In the genomic region with DNA sequence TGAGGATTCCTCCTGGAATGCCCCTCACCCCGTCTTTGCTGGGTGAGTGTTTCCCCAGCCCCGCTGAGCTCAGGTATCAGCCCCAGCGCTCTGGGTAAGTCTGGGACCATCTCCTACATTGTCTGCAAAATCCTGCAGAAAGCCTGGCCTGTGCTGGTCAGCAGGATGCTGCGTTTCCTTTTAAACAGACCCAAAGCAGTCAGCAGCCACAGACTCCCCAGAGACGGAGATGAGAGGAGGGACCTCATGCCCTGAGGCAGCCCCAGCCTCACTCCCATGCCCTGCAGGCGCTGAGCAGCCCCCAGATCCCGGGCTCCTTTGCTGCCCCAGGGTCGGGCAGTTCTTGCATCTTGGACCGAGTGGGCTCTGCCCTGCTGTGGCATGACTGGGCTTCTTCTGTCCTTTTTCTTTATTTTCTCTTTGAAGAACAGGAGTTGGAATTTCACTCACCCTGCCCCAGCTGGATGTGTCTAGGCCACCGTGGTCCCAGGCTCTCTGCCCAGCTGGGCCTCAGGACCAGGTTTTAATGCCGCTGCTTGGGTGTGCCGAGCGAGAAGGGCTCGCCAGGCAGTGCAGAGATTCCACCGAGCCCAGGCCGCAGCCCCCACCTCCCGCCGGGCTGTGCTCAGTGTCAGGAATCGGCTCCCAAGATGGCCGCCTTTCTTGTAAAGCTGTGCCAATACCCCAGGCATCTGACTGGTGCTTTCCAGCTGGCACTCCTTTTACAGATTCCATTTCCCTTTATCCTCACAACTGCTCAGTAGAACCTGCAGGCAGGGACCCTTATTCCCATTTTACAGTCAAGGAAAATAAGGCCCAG, we compare ENCODE assay signal across 10 cellular contexts. TPM values are rescaled to one million over a fixed set of nuclear protein-coding genes. Genes with fewer than 3 reads are reported as not detected.
A peak's percentile ranks its signal among the peaks of the same experiment; 100 is the strongest.
DNase-seq lines count a peak whose midpoint lies in the region; ATAC-seq, FAIRE-seq and TF ChIP-seq lines count a peak whose summit lies in the region.
"Had no signal": no experiment of that assay in that cellular context is flagged by ENCODE, and none has a peak within 500 bp of the region (broad histone marks: within the 10 kb centered on the region; RNA-seq: fewer than 3 reads in every experiment).

No MANE protein-coding gene starts in this region.

- TF ChIP-seq CTCF in SK-N-SH (IDR thresholded peaks at IDR 0.05) (no peak), pancreas (IDR thresholded peaks at IDR 0.05) (no peak), Calu3 (IDR thresholded peaks at IDR 0.05; ENCODE audit: unreplicated experiment) (no peak)

- no peak for TF ChIP-seq EP300 in SK-N-SH (IDR thresholded peaks at IDR 0.05; ENCODE audit: borderline replicate concordance in 1 of 2, low read depth in 1 of 2, low read length in 1 of 2)

- FAIRE-seq in pancreas (lab: Jason Lieb, UNC) = no peak

- peaks cover 0 to 5% (median 0%) of the 10 kb centered on the region in 11 experiments; a peak in 3 of 22 replicates for H3K9me3 ChIP-seq in BLaER1 treated with 17β-estradiol and CSF1 and Interleukin-3, amounts not matched to agents 10 nM and 100 nM (replicated peaks in 1 of 11)
- H3K9me3 ChIP-seq in SK-N-SH (no peaks in the 10 kb centered on the region), pancreas (no peaks in the 10 kb centered on the region)

- peaks cover 26% of the 10 kb centered on the region for H3K36me3 Mint-ChIP-seq in Calu3 (ENCODE audit: insufficient read depth, unreplicated experiment)

- H3K27me3 Mint-ChIP-seq in Calu3 (ENCODE audit: unreplicated experiment) = no peaks in the 10 kb centered on the region

- H3K4me1 ChIP-seq in BLaER1 treated with 17β-estradiol and CSF1 and Interleukin-3, amounts not matched to agents 10 nM and 100 nM = peaks cover 99 to 100% (median 100%) of the 10 kb centered on the region in 10 experiments
- H3K4me1 ChIP-seq in SK-N-SH (ENCODE audit: control insufficient read depth in 1 of 2, insufficient read depth in 2 of 2, low read depth in 1 of 2, low read length in 1 of 2) = peaks cover 34 to 65% of the 10 kb centered on the region in 2 experiments
- H3K4me1 ChIP-seq in pancreas = peaks cover 23 to 39% (median 26%) of the 10 kb centered on the region in 3 donors

- no peak for TF ChIP-seq RAD21 in SK-N-SH (IDR thresholded peaks at IDR 0.05; ENCODE audit: low read length)

- peak overlapping the region; percentile 79 to 97 (median 90) for H3K4me2 ChIP-seq in BLaER1 treated with 17β-estradiol and CSF1 and Interleukin-3, amounts not matched to agents 10 nM and 100 nM
- peak overlapping the region; percentile 72 for H3K4me2 ChIP-seq in SK-N-SH

- CTCF ChIA-PET in SK-N-SH (lab: Yijun Ruan, JAX) (interaction anchor here (0.6 to 12.8 kb wide), 12 partner anchors 11 to 337 kb away, joined by 3 to 403 read pairs (median 6); partner anchors contain the start of genes HPCAL1 and RRM2), Calu3 (lab: Charles Lee) (no interaction called here)

- H3K4me1 Mint-ChIP-seq in Calu3 (ENCODE audit: low read depth, unreplicated experiment) = peaks cover 65% of the 10 kb centered on the region

- H4K20me1 ChIP-seq in BLaER1 treated with 17β-estradiol and CSF1 and Interleukin-3, amounts not matched to agents 10 nM and 100 nM = peaks cover 5 to 63% (median 36%) of the 10 kb centered on the region in 11 experiments; a peak in 19 of 22 replicates
- no peaks in the 10 kb centered on the region for H4K20me1 ChIP-seq in SK-N-SH (ENCODE audit: insufficient read depth)

- H3K9me3 Mint-ChIP-seq in Calu3 (ENCODE audit: low read depth, unreplicated experiment) = no peaks in the 10 kb centered on the region

- no peak overlapping the region for H3K4me3 Mint-ChIP-seq in Calu3 (ENCODE audit: low read depth, unreplicated experiment)
- H3K4me3 Mint-ChIP-seq: CD14-positive monocyte had no signal

- H3K27me3 ChIP-seq in BLaER1 treated with 17β-estradiol and CSF1 and Interleukin-3, amounts not matched to agents 10 nM and 100 nM = no peaks in the 10 kb centered on the region
- H3K27me3 ChIP-seq in SK-N-SH (ENCODE audit: insufficient read depth) (no peaks in the 10 kb centered on the region), pancreas (no peaks in the 10 kb centered on the region)

- BruUV-seq in Calu3 (replicated peaks; lab: Mats Ljungman, UMichigan) = no TSS peak

- no peaks in the 10 kb centered on the region for H3K9me2 ChIP-seq in SK-N-SH

- peak overlapping the region in 6 of 11 experiments; percentile 2 to 43 (median 31); a peak in 8 of 22 replicates for H3K9ac ChIP-seq in BLaER1 treated with 17β-estradiol and CSF1 and Interleukin-3, amounts not matched to agents 10 nM and 100 nM
- H3K9ac ChIP-seq in SK-N-SH = peak overlapping the region; percentile 65

- H3K27ac Mint-ChIP-seq in Calu3 (ENCODE audit: unreplicated experiment) = no peak overlapping the region

- H3F3A ChIP-seq in SK-N-SH (replicated peaks; ENCODE audit: insufficient read depth) = peaks cover 13% of the 10 kb centered on the region

- H3K79me2 ChIP-seq in SK-N-SH (ENCODE audit: insufficient read depth) = no peaks in the 10 kb centered on the region

- no peak overlapping the region for H3K4me3 ChIP-seq in BLaER1 treated with 17β-estradiol and CSF1 and Interleukin-3, amounts not matched to agents 10 nM and 100 nM
- H3K4me3 ChIP-seq in SK-N-SH (ENCODE audit: low read depth in 2 of 2, low read length in 1 of 2) (no peak overlapping the region), pancreas (no peak overlapping the region)

- 82% methylated on average over 20 of the region's 20 CpGs for WGBS in SK-N-SH (ENCODE audit: low lambda C conversion rate)
- 87 to 89% methylated on average over 20 of the region's 20 CpGs for WGBS in pancreas, 2 donors

- POLR2A ChIA-PET in SK-N-SH (lab: Yijun Ruan, JAX) = interaction anchor here (1.5 to 1.7 kb wide), 2 partner anchors 11 to 271 kb away, joined by 3 to 5 read pairs; no protein-coding TSS in a partner anchor

- peak overlapping the region; percentile 48; the same call in 1 of the 2 replicates for H2AFZ ChIP-seq in SK-N-SH (ENCODE audit: low read depth)

- intact Hi-C loops in pancreas (cut with DNase I) (loop anchor here in 2 of 3 donors (5.0 to 10.0 kb wide), 2 partner anchors 37 to 130 kb away; no protein-coding TSS in a partner anchor), Calu3 (cut with micrococcal nuclease; ENCODE audit: unreplicated experiment) (loop anchor here (5.0 kb wide), 2 partner anchors 102 to 277 kb away; partner anchors contain the start of gene HPCAL1)

- peak; percentile 68 for DNase-seq in SK-N-SH
- DNase-seq in fibroblast of gingiva (ENCODE audit: low read depth) = peak; percentile 79
- DNase-seq in pancreas = peak in 2 of 6 donors; percentile 30 to 59
- DNase-seq in Calu3 = no peak
- no peak for DNase-seq in NCI-H1105 treated with DMSO at 0.1 percent for 48 hours (lab: John Stamatoyannopoulos, UW)
- DNase-seq: NCI-H2029 had no signal

- peaks cover 4 to 37% (median 11%) of the 10 kb centered on the region in 11 experiments; a peak in 18 of 22 replicates for H3K36me3 ChIP-seq in BLaER1 treated with 17β-estradiol and CSF1 and Interleukin-3, amounts not matched to agents 10 nM and 100 nM
- H3K36me3 ChIP-seq in SK-N-SH (replicated peaks in 1 of 2; ENCODE audit: control insufficient read depth in 1 of 2, insufficient read depth in 2 of 2, low read length in 1 of 2) (peaks cover 0 to 3% of the 10 kb centered on the region in 2 experiments), pancreas (no peaks in the 10 kb centered on the region)

- ATAC-seq in pancreas (no peak), GM18498 (IDR thresholded peaks at IDR 0.05; ENCODE audit: unreplicated experiment) (no peak), HG03439 (IDR thresholded peaks at IDR 0.05; ENCODE audit: unreplicated experiment) (no peak)

- H3K27ac ChIP-seq in BLaER1 treated with 17β-estradiol and CSF1 and Interleukin-3, amounts not matched to agents 10 nM and 100 nM = peak overlapping the region in 2 of 11 experiments; percentile 69 to 84; a peak in 5 of 22 replicates
- H3K27ac ChIP-seq in SK-N-SH (ENCODE audit: low read depth in 2 of 2, low read length in 1 of 2) = peak overlapping the region; percentile 90 to 97
- peak overlapping the region in 3 of 4 donors; percentile 11 to 76 (median 33) for H3K27ac ChIP-seq in pancreas

TF ChIP-seq in SK-N-SH, 30 proteins besides CTCF, POLR2A, EP300 and RAD21:
- TF ChIP-seq YY1 (IDR thresholded peaks at IDR 0.05; ENCODE audit: low read depth) (peak; percentile 84), CHD2 (IDR thresholded peaks at IDR 0.05; ENCODE audit: low read length, partially characterized antibody) (no peak), FOXJ3 (CRISPR knock-in tag; IDR thresholded peaks at IDR 0.05) (0 out of 2 replicates have a peak, but pooled peaks have one; percentile 19)

RNA-seq across cellular contexts. Expression of gene ODC1, which starts 43.6 kb away (rescaled TPM):
- polyA plus RNA-seq in SK-N-SH (2012; rRNA removed) (253 and 273 TPM in 2 replicates), pancreas (10 to 100 TPM in 1 of 2 donors, 1 to 10 TPM in 1; 9.3 to 29.5 TPM)
- 286 and 365 TPM in 2 replicates for polyA plus RNA-seq in SK-N-SH (2012; cell fraction: cytosol; rRNA removed)
- 192 and 200 TPM in 2 replicates for polyA plus RNA-seq in SK-N-SH (2012; cell fraction: nucleus; rRNA removed)
- total RNA-seq in pancreas (10 to 100 TPM; 12.9 to 52.2 (median 28.5) TPM), Calu3 (2022) (78.4 and 85.7 TPM in 2 replicates)

Comparison
In these comparisons a context has a peak if more than half of its experiments do, and no peak if none do; other contexts are left out.
1. DNase-seq: peak in SK-N-SH (single experiment) and fibroblast of gingiva (single experiment); none in Calu3 (single experiment) and NCI-H1105 treated with DMSO at 0.1 percent for 48 hours (single experiment).